ENCODE assay signal across 12 cellular contexts in genomic region chr12:114174326-114174725, GRCh38.
DNase-seq lines count a peak whose midpoint lies in the region; ATAC-seq and TF ChIP-seq lines count a peak whose summit lies in the region.
"Had no signal": no experiment of that assay in that cellular context is flagged by ENCODE, and none has a peak within 500 bp of the region (broad histone marks: within the 10 kb centered on the region; RNA-seq: fewer than 3 reads in every experiment).

No MANE protein-coding gene starts in this region.

- TF ChIP-seq POLR2A in thyroid gland (IDR thresholded peaks at IDR 0.05) = no peak

- DNase-seq in Right ventricle myocardium inferior (ENCODE audit: missing footprints) (no peak), cardiac septum (ENCODE audit: low spot score) (no peak), NCI-H2029 treated with DMSO at 0.1 percent for 48 hours (lab: John Stamatoyannopoulos, UW) (peak; percentile 51), NCI-H774 (lab: John Stamatoyannopoulos, UW) (peak; percentile 11), thyroid gland (peak; percentile 41 to 45), NCI-H2227 (lab: John Stamatoyannopoulos, UW; ENCODE audit: unreplicated experiment) (no peak)
- DNase-seq: Calu3; CD8-positive, alpha-beta T cell; GF-D8 had no signal

- no peaks in the 10 kb centered on the region for H3K9me3 ChIP-seq in thyroid gland
- H3K9me3 ChIP-seq: BLaER1 treated with 17β-estradiol and CSF1 and Interleukin-3, amounts not matched to agents 10 nM and 100 nM; HAP-1 had no signal

- H3K4me3 ChIP-seq in thyroid gland (replicated peaks in 1 of 3) = no peak overlapping the region
- H3K4me3 ChIP-seq: BLaER1 treated with 17β-estradiol and CSF1 and Interleukin-3, amounts not matched to agents 10 nM and 100 nM; HAP-1 had no signal

- WGBS in thyroid gland, 2 donors = 95 to 100% methylated on average over 1 of the region's 1 CpG

- TF ChIP-seq CTCF in thyroid gland (IDR thresholded peaks at IDR 0.05) = no peak

- ATAC-seq in Right ventricle myocardium inferior (peak; percentile 47), GM18861 (IDR thresholded peaks at IDR 0.05; ENCODE audit: unreplicated experiment) (no peak)
- ATAC-seq: CD8-positive, alpha-beta T cell had no signal

- peaks cover 0 to 10% of the 10 kb centered on the region in 2 donors for H3K4me1 ChIP-seq in thyroid gland
- H3K4me1 ChIP-seq: BLaER1 treated with 17β-estradiol and CSF1 and Interleukin-3, amounts not matched to agents 10 nM and 100 nM; HAP-1 had no signal

- H3K36me3 ChIP-seq in thyroid gland = no peaks in the 10 kb centered on the region
- H3K36me3 ChIP-seq: BLaER1 treated with 17β-estradiol and CSF1 and Interleukin-3, amounts not matched to agents 10 nM and 100 nM; HAP-1 had no signal

- no peaks in the 10 kb centered on the region for H3K27me3 ChIP-seq in thyroid gland
- H3K27me3 ChIP-seq: BLaER1 treated with 17β-estradiol and CSF1 and Interleukin-3, amounts not matched to agents 10 nM and 100 nM had no signal

- no peak overlapping the region for H3K27ac ChIP-seq in thyroid gland
- H3K27ac ChIP-seq: BLaER1 treated with 17β-estradiol and CSF1 and Interleukin-3, amounts not matched to agents 10 nM and 100 nM had no signal

- intact Hi-C loops in Right ventricle myocardium inferior (cut with DNase I) (loop anchor here (5.0 kb wide), 1 partner anchor 233 kb away; the partner anchor contains the start of gene TBX5), cardiac septum (cut with DNase I) (no loop called here), thyroid gland (cut with DNase I) (no loop called here)

Comparison
In these comparisons a context has a peak if more than half of its experiments do, and no peak if none do; other contexts are left out.
1. DNase-seq: peak in NCI-H2029 treated with DMSO at 0.1 percent for 48 hours (single experiment), NCI-H774 (single experiment) and thyroid gland (2 of 2); none in Right ventricle myocardium inferior (single experiment), cardiac septum (single experiment) and NCI-H2227 (single experiment).